1 cellular context compared by ENCODE assay signal in the genomic region with DNA sequence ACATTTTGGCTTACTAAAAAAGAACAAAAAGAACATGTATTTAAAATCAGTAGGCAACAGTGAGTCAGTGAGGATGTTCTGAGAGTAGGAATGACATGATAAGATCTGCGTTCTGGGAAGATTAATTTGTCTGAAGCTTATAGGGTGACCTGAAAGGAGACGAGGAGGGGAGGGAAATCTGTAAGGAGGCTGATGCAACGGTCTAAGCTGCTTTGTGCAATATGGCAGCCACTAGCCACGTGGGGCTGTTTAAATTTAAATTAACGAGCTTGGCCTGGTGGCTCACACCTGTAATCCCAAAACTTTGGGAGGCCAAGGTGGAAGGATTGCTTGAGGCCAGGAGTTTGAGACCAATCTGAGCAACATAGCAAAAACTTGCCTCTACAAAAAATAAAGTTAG.
TF ChIP-seq lines count a peak whose summit lies in the region.

No MANE protein-coding gene starts in this region.

TF ChIP-seq in K562, 482 proteins besides CTCF, POLR2A, EP300 and RAD21 (continued from another document):
- TF ChIP-seq JUND (IDR thresholded peaks at IDR 0.05; ENCODE audit: borderline replicate concordance, low read depth, low read length) = peak; percentile 55; the same call in 1 of the 2 replicates
- TF ChIP-seq JUND (tag; IDR thresholded peaks at IDR 0.05; ENCODE audit: borderline replicate concordance, low read depth, low read length) = peak; percentile 17; the same call in 1 of the 3 replicates
- TF ChIP-seq, protein P1, sequence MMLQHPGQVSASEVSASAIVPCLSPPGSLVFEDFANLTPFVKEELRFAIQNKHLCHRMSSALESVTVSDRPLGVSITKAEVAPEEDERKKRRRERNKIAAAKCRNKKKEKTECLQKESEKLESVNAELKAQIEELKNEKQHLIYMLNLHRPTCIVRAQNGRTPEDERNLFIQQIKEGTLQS (IDR thresholded peaks at IDR 0.05) = peak; percentile 86
- TF ChIP-seq, protein P1 (CRISPR knock-in tag; conservative IDR thresholded peaks at IDR 0.05) = no peak
- TF ChIP-seq DMBX1 (CRISPR knock-in tag; IDR thresholded peaks at IDR 0.05; ENCODE audit: borderline replicate concordance) = peak; percentile 68
- no peak for TF ChIP-seq NR2C2 (CRISPR knock-in tag; IDR thresholded peaks at IDR 0.05)
- peak; percentile 31; the same call in 1 of the 2 replicates for TF ChIP-seq NR2C2 (tag; IDR thresholded peaks at IDR 0.05)
- TF ChIP-seq, protein P2, sequence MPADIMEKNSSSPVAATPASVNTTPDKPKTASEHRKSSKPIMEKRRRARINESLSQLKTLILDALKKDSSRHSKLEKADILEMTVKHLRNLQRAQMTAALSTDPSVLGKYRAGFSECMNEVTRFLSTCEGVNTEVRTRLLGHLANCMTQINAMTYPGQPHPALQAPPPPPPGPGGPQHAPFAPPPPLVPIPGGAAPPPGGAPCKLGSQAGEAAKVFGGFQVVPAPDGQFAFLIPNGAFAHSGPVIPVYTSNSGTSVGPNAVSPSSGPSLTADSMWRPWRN (IDR thresholded peaks at IDR 0.05; ENCODE audit: low read depth) = 0 out of 2 replicates have a peak, but pooled peaks have one; percentile 29
- peak; percentile 73 for TF ChIP-seq MEIS2 (IDR thresholded peaks at IDR 0.05; ENCODE audit: partially characterized antibody)
- TF ChIP-seq CEBPG (CRISPR knock-in tag; IDR thresholded peaks at IDR 0.05) = peak; percentile 81
- peak; percentile 81 to 90 for TF ChIP-seq CEBPG (tag; conservative IDR thresholded peaks at IDR 0.05 in 1 of 2, IDR thresholded peaks at IDR 0.05 in 1 of 2)
- TF ChIP-seq USF1 (CRISPR knock-in tag; IDR thresholded peaks at IDR 0.05) = no peak
- TF ChIP-seq, protein P3, sequence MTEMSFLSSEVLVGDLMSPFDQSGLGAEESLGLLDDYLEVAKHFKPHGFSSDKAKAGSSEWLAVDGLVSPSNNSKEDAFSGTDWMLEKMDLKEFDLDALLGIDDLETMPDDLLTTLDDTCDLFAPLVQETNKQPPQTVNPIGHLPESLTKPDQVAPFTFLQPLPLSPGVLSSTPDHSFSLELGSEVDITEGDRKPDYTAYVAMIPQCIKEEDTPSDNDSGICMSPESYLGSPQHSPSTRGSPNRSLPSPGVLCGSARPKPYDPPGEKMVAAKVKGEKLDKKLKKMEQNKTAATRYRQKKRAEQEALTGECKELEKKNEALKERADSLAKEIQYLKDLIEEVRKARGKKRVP (CRISPR knock-in tag; IDR thresholded peaks at IDR 0.05) = peak; percentile 71
- TF ChIP-seq RBM17 (IDR thresholded peaks at IDR 0.05; ENCODE audit: borderline replicate concordance, low read depth, low read length) = no peak
- TF ChIP-seq L3MBTL2 (IDR thresholded peaks at IDR 0.05) = peak; percentile 86
- no peak for TF ChIP-seq MAFF (IDR thresholded peaks at IDR 0.05; ENCODE audit: low read length)
- TF ChIP-seq ZFP1 (CRISPR knock-in tag; IDR thresholded peaks at IDR 0.05) = no peak
- TF ChIP-seq ZEB2 (IDR thresholded peaks at IDR 0.05) = 0 out of 2 replicates have a peak, but pooled peaks have one; percentile 25
- no peak for TF ChIP-seq HEY1 (CRISPR knock-in tag; IDR thresholded peaks at IDR 0.05; ENCODE audit: borderline replicate concordance)
- 0 out of 4 replicates have a peak, but pooled peaks of 1 of the 2 experiments have one; percentile 16 for TF ChIP-seq MNT (conservative IDR thresholded peaks at IDR 0.05)
- peak; percentile 83 for TF ChIP-seq CXXC5 (CRISPR knock-in tag; IDR thresholded peaks at IDR 0.05)
- peak in 1 of 3 experiments; percentile 47 for TF ChIP-seq YY1 (IDR thresholded peaks at IDR 0.05; ENCODE audit: borderline replicate concordance in 1 of 3, control insufficient read depth in 1 of 3, extremely low read depth in 1 of 3, insufficient read depth in 3 of 3, insufficient read length in 1 of 3, insufficient replicate concordance in 2 of 3, low read depth in 1 of 3, low read length in 2 of 3)
- peak; percentile 41; the same call in 1 of the 2 replicates for TF ChIP-seq USF2 (CRISPR knock-in tag; IDR thresholded peaks at IDR 0.05)
- TF ChIP-seq MYC (IDR thresholded peaks at IDR 0.05; ENCODE audit: low read depth, low read length) = peak; percentile 98
- 0 out of 2 replicates have a peak, but pooled peaks have one; percentile 55 for TF ChIP-seq MYC (CRISPR knock-in tag; IDR thresholded peaks at IDR 0.05; ENCODE audit: borderline replicate concordance, low read depth)
- peak; percentile 84 for TF ChIP-seq FOXM1 (IDR thresholded peaks at IDR 0.05; ENCODE audit: low read depth)
- TF ChIP-seq FOXM1 (CRISPR knock-in tag; IDR thresholded peaks at IDR 0.05; ENCODE audit: low read depth) = no peak
- TF ChIP-seq ZNF644 (tag; IDR thresholded peaks at IDR 0.05; ENCODE audit: low read depth) = peak; percentile 22; the same call in 1 of the 2 replicates
